Comparison of ENCODE assay signal across 18 cellular contexts in genomic region chr2:26438526-26438925, GRCh38. TPM values are rescaled to one million over a fixed set of nuclear protein-coding genes. Genes with fewer than 3 reads are reported as not detected.
A peak's percentile ranks its signal among the peaks of the same experiment; 100 is the strongest.
DNase-seq lines count a peak whose midpoint lies in the region; ATAC-seq, FAIRE-seq and TF ChIP-seq lines count a peak whose summit lies in the region.
"Had no signal": no experiment of that assay in that cellular context is flagged by ENCODE, and none has a peak within 500 bp of the region (broad histone marks: within the 10 kb centered on the region; RNA-seq: fewer than 3 reads in every experiment).

No MANE protein-coding gene starts in this region.

- dilution Hi-C loops in mammary epithelial cell (cut with HindIII; ENCODE audit: low sequenced_read_pairs), result no loop called here

- H2AFZ ChIP-seq in K562 (ENCODE audit: low read depth, low read length) (peak overlapping the region; percentile 30), hepatocyte (no peak overlapping the region), mammary epithelial cell (ENCODE audit: low read depth, low read length) (no peak overlapping the region)

- H3K27me3 ChIP-seq in K562 (ENCODE audit: control insufficient read depth in 2 of 2, insufficient read depth in 2 of 2, low read length in 2 of 2) (no peaks in the 10 kb centered on the region), hepatocyte (no peaks in the 10 kb centered on the region), mammary epithelial cell (ENCODE audit: insufficient read depth, low read length) (no peaks in the 10 kb centered on the region)
- H3K27me3 ChIP-seq: heart right ventricle, upper lobe of right lung had no signal

- no peak overlapping the region for H3K4me2 ChIP-seq in A549
- no peak overlapping the region for H3K4me2 ChIP-seq in K562 (ENCODE audit: insufficient read depth, low read length)
- H3K4me2 ChIP-seq in hepatocyte, result no peak overlapping the region
- no peak overlapping the region for H3K4me2 ChIP-seq in mammary epithelial cell (ENCODE audit: insufficient read depth, low read depth, low read length)

- H3K27ac ChIP-seq in A549 (no peak overlapping the region), K562 (ENCODE audit: extremely low read depth, low read depth, low read length) (no peak overlapping the region), hepatocyte (no peak overlapping the region), mammary epithelial cell (ENCODE audit: insufficient read depth, low read depth, low read length) (no peak overlapping the region)
- H3K27ac ChIP-seq: heart right ventricle, upper lobe of right lung had no signal

- H3K4me3 ChIP-seq in A549, result no peak overlapping the region
- no peak overlapping the region for H3K4me3 ChIP-seq in K562
- no peak overlapping the region for H3K4me3 ChIP-seq in hepatocyte
- no peak overlapping the region for H3K4me3 ChIP-seq in mammary epithelial cell (replicated peaks in 1 of 3; ENCODE audit: insufficient read depth in 1 of 3, low read depth in 2 of 3, low read length in 3 of 3)
- H3K4me3 ChIP-seq: heart right ventricle, upper lobe of right lung had no signal

- H3K4me1 ChIP-seq in A549 (no peaks in the 10 kb centered on the region), K562 (replicated peaks in 1 of 2; ENCODE audit: control insufficient read depth in 2 of 2, insufficient read depth in 2 of 2, low read length in 2 of 2) (peaks cover 2 to 6% of the 10 kb centered on the region in 2 experiments; a peak in 3 of 5 replicates), hepatocyte (ENCODE audit: insufficient read depth) (no peaks in the 10 kb centered on the region), mammary epithelial cell (ENCODE audit: insufficient read depth, low read length) (no peaks in the 10 kb centered on the region)
- H3K4me1 ChIP-seq: heart right ventricle, upper lobe of right lung had no signal

- 59% methylated on average over 8 of the region's 8 CpGs for WGBS in A549 (ENCODE audit: missing lambda C conversion rate)
- 29% methylated on average over 8 of the region's 8 CpGs for WGBS in K562 (ENCODE audit: insufficient coverage, low coverage, missing lambda C conversion rate)
- WGBS in hepatocyte (ENCODE audit: low lambda C conversion rate, missing lambda C conversion rate), result 71% methylated on average over 8 of the region's 8 CpGs
- 72% methylated on average over 8 of the region's 8 CpGs for WGBS in mammary epithelial cell (ENCODE audit: low coverage, missing lambda C conversion rate)

- TF ChIP-seq CTCF in A549 (IDR thresholded peaks at IDR 0.05) (no peak), K562 (IDR thresholded peaks at IDR 0.05 in 2 of 3, conservative IDR thresholded peaks at IDR 0.05 in 1 of 3; ENCODE audit: insufficient read depth in 2 of 3, low read depth in 1 of 3, low read length in 3 of 3) (no peak), hepatocyte (IDR thresholded peaks at IDR 0.05; ENCODE audit: poor library complexity) (no peak), mammary epithelial cell (conservative IDR thresholded peaks at IDR 0.05 in 1 of 2, IDR thresholded peaks at IDR 0.05 in 1 of 2; ENCODE audit: extremely low read depth in 1 of 2, insufficient read depth in 1 of 2, low read depth in 1 of 2, low read length in 2 of 2) (no peak)

- intact Hi-C loops in K562 (cut with micrococcal nuclease), result no loop called here
- intact Hi-C loops in mammary epithelial cell (cut with micrococcal nuclease), result no loop called here

- H4K20me1 ChIP-seq in K562 (replicated peaks; ENCODE audit: control insufficient read depth, insufficient read depth, low read length), result no peaks in the 10 kb centered on the region
- no peaks in the 10 kb centered on the region for H4K20me1 ChIP-seq in hepatocyte (ENCODE audit: insufficient read depth, poor library complexity, severe bottlenecking)
- H4K20me1 ChIP-seq in mammary epithelial cell (ENCODE audit: insufficient read depth, low read length), result no peaks in the 10 kb centered on the region

- no peaks in the 10 kb centered on the region for H3K9me2 ChIP-seq in hepatocyte (replicated peaks; ENCODE audit: insufficient read depth)

- no TSS peak for BruUV-seq in K562 (replicated peaks; lab: Mats Ljungman, UMichigan)
- no TSS peak for BruUV-seq in mammary epithelial cell (replicated peaks; lab: Mats Ljungman, UMichigan)

- H3K9me3 ChIP-seq in A549 (no peaks in the 10 kb centered on the region), K562 (replicated peaks; ENCODE audit: control insufficient read depth, insufficient read depth, low read depth, low read length) (no peaks in the 10 kb centered on the region; the same call in 1 of the 2 replicates), hepatocyte (ENCODE audit: low read depth) (no peaks in the 10 kb centered on the region), T-helper 17 cell (ENCODE audit: control insufficient read depth, low read length, poor library complexity, severe bottlenecking) (no peaks in the 10 kb centered on the region), mammary epithelial cell (replicated peaks; ENCODE audit: insufficient read depth, low read length) (no peaks in the 10 kb centered on the region)
- H3K9me3 ChIP-seq: heart right ventricle, upper lobe of right lung had no signal

- peak; percentile 48 to 77; a peak in 4 of 6 replicates for ATAC-seq in A549
- ATAC-seq in K562, result peak; percentile 65
- ATAC-seq in T-helper 17 cell, result no peak
- ATAC-seq: activated T-helper 17 cell treated with anti-CD3 and anti-CD28 coated beads, Interleukin-2, amount 50 U/mL, for 72 hours; left ventricle myocardium superior; Panc1; upper lobe of right lung had no signal

- H3K36me3 Mint-ChIP-seq in T-helper 17 cell (ENCODE audit: low read depth), result no peaks in the 10 kb centered on the region

- H3K9ac ChIP-seq in K562 (ENCODE audit: insufficient read depth in 1 of 2, low read depth in 2 of 2, low read length in 2 of 2) (peak overlapping the region in 1 of 2 experiments; percentile 21; a peak in 1 of 4 replicates), mammary epithelial cell (ENCODE audit: insufficient read depth, low read length) (no peak overlapping the region)

- CTCF ChIA-PET in A549 (lab: Yijun Ruan, JAX), result interaction anchor here (0.6 kb wide), 1 partner anchor 447 kb away, joined by 3 read pairs; no protein-coding TSS in a partner anchor
- CTCF ChIA-PET in K562 (lab: Yijun Ruan, JAX; ENCODE audit: low intra/inter-chr PET ratio), result no interaction called here
- CTCF ChIA-PET in mammary epithelial cell (lab: Charles Lee; ENCODE audit: low non-redundant PET), result no interaction called here

- no peak for TF ChIP-seq POLR2A in A549 (IDR thresholded peaks at IDR 0.05; ENCODE audit: low read length)
- TF ChIP-seq POLR2A in K562 (conservative IDR thresholded peaks at IDR 0.05), result no peak

- FAIRE-seq in A549 (lab: Jason Lieb, UNC) (no peak), K562 (lab: Jason Lieb, UNC) (no peak)

- H3K79me2 ChIP-seq in K562 (ENCODE audit: control insufficient read depth, insufficient read depth, low read length) (no peaks in the 10 kb centered on the region), hepatocyte (no peaks in the 10 kb centered on the region), mammary epithelial cell (ENCODE audit: insufficient read depth, low read length) (no peaks in the 10 kb centered on the region)

- no peak for DNase-seq in A549 (ENCODE audit: low read depth in 1 of 2, low spot score in 1 of 2)
- peak; percentile 17 for DNase-seq in H4 (ENCODE audit: low spot score)
- no peak for DNase-seq in K562 (ENCODE audit: extremely low read depth in 1 of 4, low spot score in 3 of 4)
- DNase-seq in kidney tubule cell (ENCODE audit: low spot score), result peak; percentile 79
- DNase-seq in hepatocyte (ENCODE audit: low spot score), result no peak
- no peak for DNase-seq in T-helper 17 cell
- no peak for DNase-seq in mammary epithelial cell
- no peak for DNase-seq in SHP77 treated with DMSO at 0.1 percent for 48 hours (lab: John Stamatoyannopoulos, UW)
- DNase-seq: activated CD4-positive, alpha-beta T cell treated with anti-CD3 and anti-CD28 coated beads, Interleukin-2, amount 10 ng/mL, durations not matched to agents 7 days and 5 days; heart right ventricle; left ventricle myocardium superior; NCI-H345; stimulated activated CD4-positive, alpha-beta T cell treated with anti-CD3 and anti-CD28 coated beads, Interleukin-15, amount 100 ng/mL, for 24 hours; T-helper 2 cell; upper lobe of right lung had no signal

- TF ChIP-seq EP300 in A549 (IDR thresholded peaks at IDR 0.05) (no peak), K562 (IDR thresholded peaks at IDR 0.05; ENCODE audit: low read length) (no peak)

- H3K9me1 ChIP-seq in K562 (ENCODE audit: control insufficient read depth, insufficient read depth, low read length), result no peaks in the 10 kb centered on the region

- H3K27ac Mint-ChIP-seq in T-helper 17 cell, result no peak overlapping the region
- H3K27ac Mint-ChIP-seq: activated CD4-positive, alpha-beta T cell treated with anti-CD3 and anti-CD28 coated beads, Interleukin-2, amount 10 ng/mL, durations not matched to agents 7 days and 5 days; activated T-helper 17 cell treated with anti-CD3 and anti-CD28 coated beads, Interleukin-2, amount 50 U/mL, for 72 hours had no signal

- in situ Hi-C loops in K562 (cut with MboI), result no loop called here
- in situ Hi-C loops in mammary epithelial cell (cut with MboI; ENCODE audit: low sequenced_read_pairs in 2 of 2), result no loop called here

- TF ChIP-seq RAD21 in A549 (conservative IDR thresholded peaks at IDR 0.05 in 1 of 2, IDR thresholded peaks at IDR 0.05 in 1 of 2) (no peak), K562 (CRISPR knock-in tag; conservative IDR thresholded peaks at IDR 0.05 in 1 of 2, IDR thresholded peaks at IDR 0.05 in 1 of 2) (no peak)

- peaks cover 35% of the 10 kb centered on the region for H3K27me3 Mint-ChIP-seq in T-helper 17 cell
- H3K27me3 Mint-ChIP-seq: activated T-helper 17 cell treated with anti-CD3 and anti-CD28 coated beads, Interleukin-2, amount 50 U/mL, for 72 hours had no signal

- POLR2A ChIA-PET in A549 (lab: Yijun Ruan, JAX), result no interaction called here
- POLR2A ChIA-PET in K562 (lab: Yijun Ruan, JAX), result no interaction called here

- H3K4me3 Mint-ChIP-seq in T-helper 17 cell, result no peak overlapping the region
- H3K4me3 Mint-ChIP-seq: activated CD4-positive, alpha-beta T cell treated with anti-CD3 and anti-CD28 coated beads, Interleukin-2, amount 10 ng/mL, durations not matched to agents 7 days and 5 days; activated T-helper 17 cell treated with anti-CD3 and anti-CD28 coated beads, Interleukin-2, amount 50 U/mL, for 72 hours had no signal

- H3K4me1 Mint-ChIP-seq in T-helper 17 cell, result peaks cover 6% of the 10 kb centered on the region
- H3K4me1 Mint-ChIP-seq: activated CD4-positive, alpha-beta T cell treated with anti-CD3 and anti-CD28 coated beads, Interleukin-2, amount 10 ng/mL, durations not matched to agents 7 days and 5 days; activated T-helper 17 cell treated with anti-CD3 and anti-CD28 coated beads, Interleukin-2, amount 50 U/mL, for 72 hours had no signal

- H3K36me3 ChIP-seq in K562 (ENCODE audit: control insufficient read depth, insufficient read depth, low read length) (no peaks in the 10 kb centered on the region), hepatocyte (replicated peaks; ENCODE audit: insufficient read depth, low read depth) (no peaks in the 10 kb centered on the region), mammary epithelial cell (ENCODE audit: insufficient read depth, low read length) (no peaks in the 10 kb centered on the region)
- H3K36me3 ChIP-seq: heart right ventricle, upper lobe of right lung had no signal

RNA-seq across cellular contexts. Expression of gene DRC1, which starts 36.8 kb away (rescaled TPM):
- polyA plus RNA-seq in A549 (2011; rRNA removed), result 0.16 and 0.39 TPM in 2 replicates
- 0.05 and 0.11 TPM in 2 replicates for polyA plus RNA-seq in A549 (2012; cell fraction: cytosol; rRNA removed)
- 0.06 and 0.12 TPM in 2 replicates for polyA plus RNA-seq in A549 (2012; cell fraction: nucleus; rRNA removed)
- 0.05 to 0.21 TPM (median 0.07 TPM) in 3 replicates for polyA plus RNA-seq in A549 (2017; fragmentation: RNase III; extraction: RNeasy Plus Mini Kit Qiagen cat#74134 plus additional on column Dnase treatment)
- polyA minus RNA-seq in A549 (2011; rRNA and poly(A)+ RNA removed), result not detected in 2 replicates
- total RNA-seq in H4 (2014; rRNA removed; shearing (Covaris generic)), result not detected in 2 replicates
- total RNA-seq in K562 (2011; cell fraction: chromatin; rRNA removed; ENCODE audit: low replicate concordance), result 0.35 TPM in 1 of 2 replicates, not detected in the other
- total RNA-seq in K562 (2011; cell fraction: nucleolus; rRNA removed), result not detected in 2 replicates
- not detected in 2 replicates for total RNA-seq in K562 (2011; cell fraction: nucleoplasm; rRNA removed)
- total RNA-seq in K562 (2014; rRNA removed), result not detected in 2 replicates
- 0.07 TPM in 1 of 2 replicates, not detected in the other for total RNA-seq in K562 (2014; rRNA removed; fragmentation: Illumina TruSeq; extraction: Trizol)
- total RNA-seq in K562 (2015; rRNA removed; fragmentation: Illumina TruSeq; extraction: Trizol), result not detected in 2 replicates
- not detected in 2 replicates for total RNA-seq in K562 (2021)
- polyA plus RNA-seq in K562 (2011; rRNA removed), result 0.10 TPM in 1 of 2 replicates, not detected in the other
- polyA plus RNA-seq in K562 (2011; cell fraction: cytosol; rRNA removed), result not detected in 2 replicates
- polyA plus RNA-seq in K562 (2011; cell fraction: nucleus; rRNA removed), result 0.18 TPM in 1 of 2 replicates, not detected in the other
- not detected in 2 replicates for polyA plus RNA-seq in K562 (2012)
- polyA plus RNA-seq in K562 (2014; fragmentation: Illumina TruSeq; extraction: Trizol), result 0.06 TPM in 1 of 2 replicates, not detected in the other
- polyA plus RNA-seq in K562 (2014; fragmentation: Nextera tagmentation; extraction: Ambion mirVana), result not detected
- polyA plus RNA-seq in K562 (2014; rRNA removed), result not detected in 2 replicates
- polyA minus RNA-seq in K562 (2011; rRNA and poly(A)+ RNA removed), result not detected in 2 replicates
- not detected in 2 replicates for polyA minus RNA-seq in K562 (2011; cell fraction: cytosol; rRNA and poly(A)+ RNA removed)
- not detected in 2 replicates for polyA minus RNA-seq in K562 (2011; cell fraction: nucleus; rRNA and poly(A)+ RNA removed)
- total RNA-seq in hepatocyte, result not detected in 2 replicates
- polyA plus RNA-seq in hepatocyte, result 0.06 TPM in 1 of 2 replicates, not detected in the other
- total RNA-seq in T-helper 17 cell, result not detected
- total RNA-seq in mammary epithelial cell, result under 1 TPM; 0.33 to 0.38 TPM
- not detected for polyA plus RNA-seq in mammary epithelial cell
- polyA minus RNA-seq in mammary epithelial cell, result not detected
- total RNA-seq: A172; activated CD4-positive, alpha-beta T cell treated with anti-CD3 and anti-CD28 coated beads, Interleukin-2, amount 10 ng/mL, durations not matched to agents 7 days and 5 days; activated T-helper 17 cell treated with anti-CD3 and anti-CD28 coated beads, Interleukin-2, amount 50 U/mL, for 72 hours; left ventricle myocardium superior; upper lobe of right lung had no signal

RNA-seq across cellular contexts. Expression of gene OTOF, which starts 39.4 kb away (rescaled TPM):
- 0.13 and 0.22 TPM in 2 replicates for polyA plus RNA-seq in A549 (2011; rRNA removed)
- 0.15 and 0.17 TPM in 2 replicates for polyA plus RNA-seq in A549 (2012; cell fraction: cytosol; rRNA removed)
- polyA plus RNA-seq in A549 (2012; cell fraction: nucleus; rRNA removed), result 0.24 and 0.34 TPM in 2 replicates
- polyA plus RNA-seq in A549 (2017; fragmentation: RNase III; extraction: RNeasy Plus Mini Kit Qiagen cat#74134 plus additional on column Dnase treatment), result 0.05 to 0.18 TPM (median 0.08 TPM) in 3 replicates
- 0.49 and 0.74 TPM in 2 replicates for polyA minus RNA-seq in A549 (2011; rRNA and poly(A)+ RNA removed)
- total RNA-seq in H4 (2014; rRNA removed; shearing (Covaris generic)), result 0.14 TPM in 1 of 2 replicates, not detected in the other
- 0.11 and 0.49 TPM in 2 replicates for total RNA-seq in K562 (2011; cell fraction: chromatin; rRNA removed; ENCODE audit: low replicate concordance)
- 0.13 and 0.17 TPM in 2 replicates for total RNA-seq in K562 (2011; cell fraction: nucleolus; rRNA removed)
- total RNA-seq in K562 (2011; cell fraction: nucleoplasm; rRNA removed), result not detected in 2 replicates
- 0.05 and 0.33 TPM in 2 replicates for total RNA-seq in K562 (2014; rRNA removed)
- not detected in 2 replicates for total RNA-seq in K562 (2014; rRNA removed; fragmentation: Illumina TruSeq; extraction: Trizol)
- total RNA-seq in K562 (2015; rRNA removed; fragmentation: Illumina TruSeq; extraction: Trizol), result not detected in 2 replicates
- total RNA-seq in K562 (2021), result 0.07 TPM in 1 of 2 replicates, not detected in the other
- 0.07 and 0.11 TPM in 2 replicates for polyA plus RNA-seq in K562 (2011; rRNA removed)
- polyA plus RNA-seq in K562 (2011; cell fraction: cytosol; rRNA removed), result 0.12 and 0.24 TPM in 2 replicates
- polyA plus RNA-seq in K562 (2011; cell fraction: nucleus; rRNA removed), result 0.22 and 0.31 TPM in 2 replicates
- 0.03 and 0.12 TPM in 2 replicates for polyA plus RNA-seq in K562 (2012)
- polyA plus RNA-seq in K562 (2014; fragmentation: Illumina TruSeq; extraction: Trizol), result not detected in 2 replicates
- polyA plus RNA-seq in K562 (2014; fragmentation: Nextera tagmentation; extraction: Ambion mirVana), result not detected
- polyA plus RNA-seq in K562 (2014; rRNA removed), result 0.03 TPM in 1 of 2 replicates, not detected in the other
- polyA minus RNA-seq in K562 (2011; rRNA and poly(A)+ RNA removed), result 0.04 TPM in 1 of 2 replicates, not detected in the other
- not detected in 2 replicates for polyA minus RNA-seq in K562 (2011; cell fraction: cytosol; rRNA and poly(A)+ RNA removed)
- polyA minus RNA-seq in K562 (2011; cell fraction: nucleus; rRNA and poly(A)+ RNA removed), result under 0.01 TPM in 1 of 2 replicates, not detected in the other
- total RNA-seq in hepatocyte, result 0.10 TPM in 1 of 2 replicates, not detected in the other
- polyA plus RNA-seq in hepatocyte, result 0.33 TPM in 1 of 2 replicates, not detected in the other
- under 1 TPM; 0.50 to 0.87 TPM for total RNA-seq in T-helper 17 cell
- not detected for total RNA-seq in mammary epithelial cell
- polyA plus RNA-seq in mammary epithelial cell, result not detected
- not detected for polyA minus RNA-seq in mammary epithelial cell
- total RNA-seq: left ventricle myocardium superior had no signal

Comparison
In these comparisons a context has a peak if more than half of its experiments do, and no peak if none do; other contexts are left out.
1. DNase-seq: peak in H4 (single experiment) and kidney tubule cell (single experiment); none in A549 (0 of 2), K562 (0 of 4), hepatocyte (single experiment), T-helper 17 cell (0 of 3), mammary epithelial cell (single experiment) and SHP77 treated with DMSO at 0.1 percent for 48 hours (single experiment).